24 cellular contexts compared by ENCODE assay signal in genomic region chr11:107501713-107502112, GRCh38. TPM values are rescaled to one million over a fixed set of nuclear protein-coding genes. Genes with fewer than 3 reads are reported as not detected.
DNase-seq lines count a peak whose midpoint lies in the region; ATAC-seq and TF ChIP-seq lines count a peak whose summit lies in the region.
"Had no signal": no experiment of that assay in that cellular context is flagged by ENCODE, and none has a peak within 500 bp of the region (broad histone marks: within the 10 kb centered on the region; RNA-seq: fewer than 3 reads in every experiment).

No MANE protein-coding gene starts in this region.

- H4K8ac ChIP-seq in mesendoderm (ENCODE audit: low read depth, low read length), result no peak overlapping the region

- H3K18ac ChIP-seq in mesendoderm (ENCODE audit: low read length), result no peak overlapping the region

- H3K36me3 ChIP-seq in liver (ENCODE audit: control insufficient read depth in 4 of 4, insufficient read depth in 3 of 4, low read depth in 1 of 4, low read length in 3 of 4), result peaks cover 1 to 21% (median 11%) of the 10 kb centered on the region in 4 donors
- no peaks in the 10 kb centered on the region for H3K36me3 ChIP-seq in mesendoderm (ENCODE audit: control insufficient read depth, insufficient read depth, low read length)

- no peak overlapping the region for H2BK15ac ChIP-seq in mesendoderm (replicated peaks; ENCODE audit: low read depth)

- H3K4me2 ChIP-seq in mesendoderm (ENCODE audit: low read length), result no peak overlapping the region
- H3K4me2 ChIP-seq: BLaER1 had no signal

- H3K4me1 ChIP-seq in liver (ENCODE audit: control insufficient read depth in 4 of 4, insufficient read depth in 4 of 4, low read length in 3 of 4) (no peaks in the 10 kb centered on the region), mesendoderm (ENCODE audit: control insufficient read depth, low read depth, low read length) (no peaks in the 10 kb centered on the region)
- H3K4me1 ChIP-seq: BE2C, BLaER1 had no signal

- H3K9ac ChIP-seq in liver (ENCODE audit: low read depth in 1 of 2, low read length in 2 of 2), result no peak overlapping the region
- H3K9ac ChIP-seq in mesendoderm (ENCODE audit: low read length), result no peak overlapping the region
- H3K9ac ChIP-seq: BLaER1 had no signal

- no peak for TF ChIP-seq CTCF in liver (IDR thresholded peaks at IDR 0.05; ENCODE audit: low read depth, low read length, missing input control)

- WGBS in liver, result 96% methylated on average over 1 of the region's 1 CpG
- WGBS in mesendoderm (ENCODE audit: extremely low coverage, insufficient coverage, low lambda C conversion rate), result no CpG with 5 or more reads among the region's 1 CpG

- no peak overlapping the region for H2BK120ac ChIP-seq in mesendoderm (ENCODE audit: low read depth, low read length)

- DNase-seq in left lobe of liver (ENCODE audit: low spot score) (no peak), mesendoderm (no peak), NCI-H774 (lab: John Stamatoyannopoulos, UW) (no peak)
- DNase-seq: 8988T; ACHN; BE2C; C1 segment of cervical spinal cord; CD4-positive, alpha-beta memory T cell; CD4-positive, CD25-positive, alpha-beta regulatory T cell; CD8-positive, alpha-beta memory T cell; COR-L47; DMS 273 treated with DMSO at 0.1 percent for 48 hours; DMS153; DMS53; DMS79; DND-41; EL; GDM1 had no signal

- peak; percentile 71 for ATAC-seq in left lobe of liver
- no peak for ATAC-seq in GM21737 (IDR thresholded peaks at IDR 0.05; ENCODE audit: unreplicated experiment)
- no peak for ATAC-seq in GM19023 (IDR thresholded peaks at IDR 0.05; ENCODE audit: unreplicated experiment)
- no peak for ATAC-seq in HG03159 (IDR thresholded peaks at IDR 0.05; ENCODE audit: unreplicated experiment)
- ATAC-seq: GM12878 had no signal

- no peak overlapping the region for H2AK5ac ChIP-seq in mesendoderm (ENCODE audit: low read length)

- no peaks in the 10 kb centered on the region for H3K79me1 ChIP-seq in mesendoderm (ENCODE audit: low read length)

- H3K23ac ChIP-seq in mesendoderm (ENCODE audit: low read length), result no peak overlapping the region

- no peaks in the 10 kb centered on the region for H3K79me2 ChIP-seq in mesendoderm (ENCODE audit: control insufficient read depth, insufficient read depth, low read length)

- TF ChIP-seq RAD21 in liver (IDR thresholded peaks at IDR 0.05), result no peak

- no peak overlapping the region for H3K4me3 ChIP-seq in liver (ENCODE audit: low read depth in 1 of 3, low read length in 3 of 3)
- H3K4me3 ChIP-seq in mesendoderm (ENCODE audit: low read length), result peak overlapping the region; percentile 19
- H3K4me3 ChIP-seq: BLaER1, GM12878 had no signal

- H3K27ac ChIP-seq in liver (ENCODE audit: low read depth in 1 of 2, low read length in 2 of 2) (no peak overlapping the region), mesendoderm (ENCODE audit: low read depth, low read length) (no peak overlapping the region)
- H3K27ac ChIP-seq: BLaER1 had no signal

- H3K9me3 ChIP-seq in liver (ENCODE audit: control insufficient read depth in 4 of 4, low read length in 3 of 4), result peaks cover 0 to 5% (median under 1%) of the 10 kb centered on the region in 4 donors

- H3K27me3 ChIP-seq in liver (ENCODE audit: control insufficient read depth in 4 of 4, insufficient read depth in 4 of 4, low read length in 3 of 4) (no peaks in the 10 kb centered on the region), mesendoderm (ENCODE audit: insufficient read depth, low read length, poor library complexity) (no peaks in the 10 kb centered on the region)
- H3K27me3 ChIP-seq: BE2C, BLaER1 had no signal

- H3K4ac ChIP-seq in mesendoderm (ENCODE audit: low read depth, low read length), result no peak overlapping the region

- H2BK5ac ChIP-seq in mesendoderm (ENCODE audit: low read length), result no peak overlapping the region

- no peak overlapping the region for H4K5ac ChIP-seq in mesendoderm (ENCODE audit: low read length)

- no peak overlapping the region for H3K56ac ChIP-seq in mesendoderm (ENCODE audit: low read length)

TF ChIP-seq in liver, 16 proteins besides CTCF, POLR2A, EP300 and RAD21:
- TF ChIP-seq EGR1 (IDR thresholded peaks at IDR 0.05; ENCODE audit: low read depth in 2 of 2), result no peak
- peak; percentile 56 to 82 for TF ChIP-seq HNF4A (conservative IDR thresholded peaks at IDR 0.05)
- TF ChIP-seq ATF3 (IDR thresholded peaks at IDR 0.05), result no peak
- TF ChIP-seq SP1 (IDR thresholded peaks at IDR 0.05), result peak; percentile 18

RNA-seq across cellular contexts. Expression of gene CWF19L2, which starts 44.1 kb away (rescaled TPM):
- total RNA-seq in left lobe of liver (4.4 TPM), liver (10 to 100 TPM in 1 of 2 donors, 1 to 10 TPM in 1; 8.2 to 10.7 TPM)
- polyA plus RNA-seq in liver, result 1 to 10 TPM; 2.0 to 3.4 TPM
- 14.8 TPM for polyA plus RNA-seq in mesendoderm (2013, experiment 1 of 2)
- polyA plus RNA-seq in mesendoderm (2013, experiment 2 of 2), result 14.9 TPM
